Comparison of ENCODE assay signal across 15 cellular contexts in the genomic region with DNA sequence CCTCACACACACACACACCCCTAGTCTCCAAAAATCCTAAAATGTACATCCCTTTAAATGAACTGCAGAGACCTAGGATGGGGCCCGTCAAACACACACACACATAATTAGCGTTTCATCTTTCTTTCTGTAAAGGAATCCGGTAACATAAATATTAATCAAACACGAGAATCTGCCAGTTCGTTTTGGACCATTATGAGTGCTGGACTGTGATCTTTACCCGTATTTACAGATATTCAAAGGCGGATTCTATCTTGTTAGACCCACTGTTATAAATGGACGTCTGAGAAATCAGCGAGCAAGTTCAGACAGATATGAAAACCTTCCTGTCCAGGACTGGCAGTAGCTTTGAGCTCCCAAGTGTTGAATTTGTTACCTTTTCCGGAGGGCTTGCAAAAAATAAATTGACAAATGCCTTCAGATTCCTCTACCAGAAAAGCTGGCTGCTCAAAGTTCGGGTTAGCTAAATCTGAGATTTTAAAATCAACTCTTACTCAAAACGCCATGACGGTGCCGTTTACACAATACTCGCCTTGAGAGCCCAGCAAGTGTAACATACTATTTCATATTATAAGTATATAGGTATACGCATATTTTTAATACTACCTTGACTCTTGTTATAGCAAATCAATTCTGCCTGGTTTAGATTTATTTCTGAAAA. TPM values are rescaled to one million over a fixed set of nuclear protein-coding genes. Genes with fewer than 3 reads are reported as not detected.
DNase-seq lines count a peak whose midpoint lies in the region; ATAC-seq, FAIRE-seq and TF ChIP-seq lines count a peak whose summit lies in the region.
"Had no signal": no experiment of that assay in that cellular context is flagged by ENCODE, and none has a peak within 500 bp of the region (broad histone marks: within the 10 kb centered on the region; RNA-seq: fewer than 3 reads in every experiment).

No MANE protein-coding gene starts in this region.

- H4K5ac ChIP-seq in H1 (ENCODE audit: insufficient read length, low read depth, low read length) = no peak overlapping the region

- no peak for TF ChIP-seq RAD21 in H1 (IDR thresholded peaks at IDR 0.05 in 1 of 2, conservative IDR thresholded peaks at IDR 0.05 in 1 of 2; ENCODE audit: low read depth in 2 of 2, low read length in 2 of 2)

- H3K36me3 Mint-ChIP-seq in CD8-positive, alpha-beta T cell = peaks cover 65% of the 10 kb centered on the region
- H3K36me3 Mint-ChIP-seq in nephron progenitor cell (ENCODE audit: low read depth) = no peaks in the 10 kb centered on the region

- no peak overlapping the region for H3K23ac ChIP-seq in H1 (ENCODE audit: insufficient read length)

- no peak overlapping the region for H4K8ac ChIP-seq in H1 (ENCODE audit: extremely low read depth, insufficient read depth, low read length)

- H3K4me1 Mint-ChIP-seq in CD8-positive, alpha-beta T cell (ENCODE audit: low read depth) = peaks cover 88% of the 10 kb centered on the region
- H3K4me1 Mint-ChIP-seq in nephron progenitor cell = peaks cover 77% of the 10 kb centered on the region

- WGBS in H1 (ENCODE audit: extremely low coverage in 1 of 2, insufficient coverage in 1 of 2, insufficient read length in 1 of 2, insufficient replicate concordance in 2 of 2, low coverage in 1 of 2, low lambda C conversion rate in 2 of 2, missing lambda C conversion rate in 1 of 2), 2 experiments = 80% methylated on average over 16 of the region's 16 CpGs; no CpG with 5 or more reads in 1 of the 2 experiments
- 73 to 92% methylated on average over 16 of the region's 16 CpGs for WGBS in sigmoid colon, 2 donors

- H3K18ac ChIP-seq in H1 (ENCODE audit: extremely low read depth, low read length) = 0 out of 2 replicates have a peak overlapping the region, but pooled peaks have one; percentile 78

- peaks cover 7% of the 10 kb centered on the region for H3K23me2 ChIP-seq in H1 (ENCODE audit: low read depth, low read length)

- H3K4me3 Mint-ChIP-seq in CD8-positive, alpha-beta T cell = peak overlapping the region; percentile 85
- H3K4me3 Mint-ChIP-seq in nephron progenitor cell = peak overlapping the region; percentile 72
- H3K4me3 Mint-ChIP-seq: dendritic cell treated with granulocyte-macrophage colony-stimulating factor and Interleukin-4, amounts not matched to agents 40 ng/mL and 50 ng/mL, for 4 days had no signal

- H3K9ac ChIP-seq in SK-N-MC (ENCODE audit: insufficient read length) = peak overlapping the region; percentile 29
- H3K9ac ChIP-seq in H1 (replicated peaks in 1 of 4; ENCODE audit: extremely low read depth in 1 of 4, low read depth in 3 of 4, low read length in 3 of 4) = no peak overlapping the region; a peak in 1 of 7 replicates
- H3K9ac ChIP-seq: BLaER1 treated with 17β-estradiol and CSF1 and Interleukin-3, amounts not matched to agents 10 nM and 100 nM; KMS-11 had no signal

- peaks cover 85% of the 10 kb centered on the region for H3K4me1 ChIP-seq in CD8-positive, alpha-beta T cell (ENCODE audit: insufficient read depth, low read length)
- H3K4me1 ChIP-seq in H1 (replicated peaks in 1 of 4; ENCODE audit: control insufficient read depth in 3 of 4, insufficient read depth in 4 of 4, low read length in 3 of 4) (peaks cover 21 to 51% (median 46%) of the 10 kb centered on the region in 4 experiments), sigmoid colon (peaks cover 0 to 16% (median 13%) of the 10 kb centered on the region in 4 donors)

- H3K27me3 ChIP-seq in CD8-positive, alpha-beta T cell (ENCODE audit: insufficient read depth, low read length) = no peaks in the 10 kb centered on the region
- peaks cover 0 to 7% (median 3%) of the 10 kb centered on the region in 4 experiments; a peak in 4 of 7 replicates for H3K27me3 ChIP-seq in H1 (replicated peaks in 1 of 4; ENCODE audit: control insufficient read depth in 3 of 4, extremely low read depth in 1 of 4, insufficient read depth in 3 of 4, low read length in 3 of 4)
- peaks cover 22 to 70% (median 32%) of the 10 kb centered on the region in 3 donors for H3K27me3 ChIP-seq in sigmoid colon

- H3K4me2 ChIP-seq in H1 (ENCODE audit: insufficient read depth in 1 of 2, low read depth in 2 of 2, low read length in 2 of 2) = peak overlapping the region; percentile 75 to 87
- H3K4me2 ChIP-seq: KMS-11 had no signal

- POLR2A ChIA-PET in CD8-positive, alpha-beta T cell (lab: Charles Lee) = interaction anchor here (58.6 to 63.2 kb wide), 2 partner anchors 2 to 27 kb away, joined by 2179 read pairs; partner anchors contain the start of gene BCL11B
- POLR2A ChIA-PET in H1 (lab: Charles Lee; ENCODE audit: partially characterized antibody) = interaction anchor here (0.7 to 3.6 kb wide), 12 partner anchors 9 to 85 kb away, joined by 3 to 28 read pairs (median 4); partner anchors contain the start of gene BCL11B

- no peaks in the 10 kb centered on the region for H3K27me3 Mint-ChIP-seq in CD8-positive, alpha-beta T cell (ENCODE audit: low read depth)
- H3K27me3 Mint-ChIP-seq in nephron progenitor cell (ENCODE audit: low read depth, poor library complexity) = peaks cover 95% of the 10 kb centered on the region

- H2BK20ac ChIP-seq in H1 (ENCODE audit: low read length) = no peak overlapping the region

- CTCF ChIA-PET in CD8-positive, alpha-beta T cell (lab: Charles Lee) = interaction anchor here (0.8 to 5.5 kb wide), 10 partner anchors 8 to 1266 kb away, joined by 3 to 40 read pairs (median 4); no protein-coding TSS in a partner anchor
- CTCF ChIA-PET in H1 (lab: Charles Lee; ENCODE audit: partially characterized antibody) = interaction anchor here (1.1 to 2.1 kb wide), 5 partner anchors 12 to 99 kb away, joined by 3 to 9 read pairs (median 4); no protein-coding TSS in a partner anchor

- peaks cover 3 to 4% of the 10 kb centered on the region in 2 experiments for H4K20me1 ChIP-seq in H1 (replicated peaks in 1 of 2; ENCODE audit: control insufficient read depth in 1 of 2, insufficient read depth in 2 of 2, low read length in 2 of 2)

- intact Hi-C loops in CD8-positive, alpha-beta T cell (cut with DNase I, micrococcal nuclease) = loop anchor here in 1 of 2 experiments (1.0 kb wide), 1 partner anchor 14 kb away; no protein-coding TSS in a partner anchor
- intact Hi-C loops in sigmoid colon (cut with DNase I) = no loop called here

- no peak for FAIRE-seq in H1 (lab: Jason Lieb, UNC)
- FAIRE-seq: GM12878 had no signal

- ATAC-seq in CD8-positive, alpha-beta T cell = no peak
- no peak for ATAC-seq in HG03571 (IDR thresholded peaks at IDR 0.05; ENCODE audit: unreplicated experiment)
- no peak for ATAC-seq in HG02938 (IDR thresholded peaks at IDR 0.05; ENCODE audit: unreplicated experiment)
- ATAC-seq: GM12878, PC-3 had no signal

- TF ChIP-seq POLR2A in H1 (IDR thresholded peaks at IDR 0.05; ENCODE audit: control extremely low read depth in 1 of 2, low read depth in 2 of 2, low read length in 2 of 2) (no peak), sigmoid colon (IDR thresholded peaks at IDR 0.05) (no peak)

- peaks cover 9% of the 10 kb centered on the region; the same call in 1 of the 2 replicates for H3K79me1 ChIP-seq in H1 (ENCODE audit: low read depth, low read length)

- no peak for DNase-seq in CD8-positive, alpha-beta T cell
- DNase-seq in SK-N-MC (ENCODE audit: low read depth, low spot score) = no peak
- no peak for DNase-seq in H1 (ENCODE audit: low read depth in 1 of 2, low spot score in 2 of 2)
- no peak for DNase-seq in nephron progenitor cell
- no peak for DNase-seq in sigmoid colon
- DNase-seq: amygdala, NCI-H1436 treated with DMSO at 0.1 percent for 48 hours, NCI-H524 treated with DMSO at 0.1 percent for 48 hours, PC-3 had no signal

- H4K91ac ChIP-seq in H1 (replicated peaks; ENCODE audit: insufficient read length, low read length) = no peak overlapping the region

- H3K36me3 ChIP-seq in CD8-positive, alpha-beta T cell (ENCODE audit: insufficient read depth, low read length) = peaks cover 17% of the 10 kb centered on the region
- H3K36me3 ChIP-seq in SK-N-MC (ENCODE audit: insufficient read depth, low read length) (peaks cover 100% of the 10 kb centered on the region), H1 (ENCODE audit: control insufficient read depth in 2 of 4, insufficient read depth in 4 of 4, low read length in 3 of 4) (no peaks in the 10 kb centered on the region), sigmoid colon (no peaks in the 10 kb centered on the region)

- no peak for TF ChIP-seq CTCF in CD8-positive, alpha-beta T cell (IDR thresholded peaks at IDR 0.05)
- TF ChIP-seq CTCF in H1 (IDR thresholded peaks at IDR 0.05; ENCODE audit: control extremely low read depth in 1 of 3, insufficient read depth in 1 of 3, low read depth in 1 of 3, low read length in 3 of 3) (no peak), nephron progenitor cell (IDR thresholded peaks at IDR 0.05) (no peak), sigmoid colon (IDR thresholded peaks at IDR 0.05) (no peak)

- H2BK15ac ChIP-seq in H1 (ENCODE audit: low read length) = no peak overlapping the region

- H3K14ac ChIP-seq in H1 (ENCODE audit: insufficient read length) = no peak overlapping the region

- H3K56ac ChIP-seq in H1 (replicated peaks; ENCODE audit: insufficient read length, low read depth, low read length) = no peak overlapping the region

- H2BK5ac ChIP-seq in H1 (ENCODE audit: low read depth, low read length) = peak overlapping the region; percentile 54; the same call in 1 of the 2 replicates

- TF ChIP-seq EP300 in H1 (IDR thresholded peaks at IDR 0.05; ENCODE audit: borderline replicate concordance in 1 of 2, low read depth in 2 of 2, low read length in 2 of 2) = no peak
- no peak for TF ChIP-seq EP300 in sigmoid colon (IDR thresholded peaks at IDR 0.05)

- H3K4ac ChIP-seq in H1 (replicated peaks; ENCODE audit: insufficient read length, low read depth, low read length) = no peak overlapping the region

- no peaks in the 10 kb centered on the region for H3K9me3 ChIP-seq in CD8-positive, alpha-beta T cell (ENCODE audit: low read length)
- no peaks in the 10 kb centered on the region for H3K9me3 ChIP-seq in SK-N-MC (ENCODE audit: low read depth, low read length)
- H3K9me3 ChIP-seq in H1 (ENCODE audit: insufficient read depth in 2 of 2, low read depth in 1 of 2, low read length in 1 of 2) = no peaks in the 10 kb centered on the region
- no peaks in the 10 kb centered on the region for H3K9me3 ChIP-seq in sigmoid colon
- H3K9me3 ChIP-seq: BLaER1 treated with 17β-estradiol and CSF1 and Interleukin-3, amounts not matched to agents 10 nM and 100 nM had no signal

- H3K27ac ChIP-seq in CD8-positive, alpha-beta T cell (ENCODE audit: low read depth, low read length) = peak overlapping the region; percentile 79
- H3K27ac ChIP-seq in SK-N-MC (peak overlapping the region; percentile 88), H1 (ENCODE audit: low read depth, low read length) (no peak overlapping the region), sigmoid colon (no peak overlapping the region)
- H3K27ac ChIP-seq: KMS-11 had no signal

- no peak overlapping the region for H2BK120ac ChIP-seq in H1 (replicated peaks; ENCODE audit: low read depth, low read length)

- no peak overlapping the region for H2AK5ac ChIP-seq in H1 (ENCODE audit: low read depth, low read length)

- peak overlapping the region; percentile 62 for H2BK12ac ChIP-seq in H1 (ENCODE audit: low read depth, low read length)

- peak overlapping the region; percentile 99 for H3K27ac Mint-ChIP-seq in CD8-positive, alpha-beta T cell
- H3K27ac Mint-ChIP-seq in nephron progenitor cell = no peak overlapping the region
- H3K27ac Mint-ChIP-seq: dendritic cell treated with granulocyte-macrophage colony-stimulating factor and Interleukin-4, amounts not matched to agents 40 ng/mL and 50 ng/mL, for 4 days had no signal

- H2AFZ ChIP-seq in H1 (ENCODE audit: low read length) = no peak overlapping the region

- H3K79me2 ChIP-seq in H1 (ENCODE audit: control insufficient read depth in 1 of 2, insufficient read depth in 2 of 2, low read length in 2 of 2) = peaks cover 0 to 65% of the 10 kb centered on the region in 2 experiments; a peak in 3 of 4 replicates

- peak overlapping the region; percentile 38 for H3K4me3 ChIP-seq in CD8-positive, alpha-beta T cell (ENCODE audit: low read depth, low read length)
- H3K4me3 ChIP-seq in SK-N-MC = peak overlapping the region; percentile 60
- peak overlapping the region in 1 of 4 experiments; percentile 75; a peak in 2 of 8 replicates for H3K4me3 ChIP-seq in H1 (ENCODE audit: extremely low read depth in 1 of 4, insufficient read depth in 2 of 4, low read depth in 3 of 4, low read length in 4 of 4)
- no peak overlapping the region for H3K4me3 ChIP-seq in sigmoid colon
- H3K4me3 ChIP-seq: BLaER1 treated with 17β-estradiol and CSF1 and Interleukin-3, amounts not matched to agents 10 nM and 100 nM; GM12878 had no signal

- no peaks in the 10 kb centered on the region for H3K9me3 Mint-ChIP-seq in CD8-positive, alpha-beta T cell
- no peaks in the 10 kb centered on the region for H3K9me3 Mint-ChIP-seq in nephron progenitor cell
- H3K9me3 Mint-ChIP-seq: dendritic cell treated with granulocyte-macrophage colony-stimulating factor and Interleukin-4, amounts not matched to agents 40 ng/mL and 50 ng/mL, for 4 days had no signal

RNA-seq across cellular contexts. Expression of gene BCL11B, which starts 27.6 kb away (rescaled TPM):
- 100 to 1,000 TPM; 273 to 284 TPM for total RNA-seq in CD8-positive, alpha-beta T cell
- 5.9 TPM in 2 replicates for total RNA-seq in H1 (2021; fragmentation: NEBNext Ultra II Directional; extraction: Animal tissue kit (Norgen Biotek cat#: 25700))
- polyA plus RNA-seq in H1 (2011; rRNA removed) (0.63 and 0.80 TPM in 2 replicates), sigmoid colon (1 to 10 TPM in 1 of 3 donors, under 1 TPM in 2; 0.23 to 3.5 (median 0.60) TPM)
- 0.85 TPM for polyA plus RNA-seq in H1 (2011; cell fraction: cytosol; rRNA removed)
- 1.5 TPM for polyA plus RNA-seq in H1 (2011; cell fraction: nucleus; rRNA removed)
- polyA plus RNA-seq in H1 (2012, experiment 1 of 2) = 1.1 to 2.2 TPM (median 1.2 TPM) in 4 replicates
- polyA plus RNA-seq in H1 (2012, experiment 2 of 2) = 0.22 TPM
- 2.1 TPM for polyA plus RNA-seq in H1 (2013, experiment 1 of 2)
- polyA plus RNA-seq in H1 (2013, experiment 2 of 2) = 2.1 TPM
- polyA minus RNA-seq in H1 (2011; rRNA and poly(A)+ RNA removed) = 1.7 and 1.9 TPM in 2 replicates
- 3.2 TPM for polyA minus RNA-seq in H1 (2011; cell fraction: cytosol; rRNA and poly(A)+ RNA removed)
- 4.1 TPM for polyA minus RNA-seq in H1 (2011; cell fraction: nucleus; rRNA and poly(A)+ RNA removed)
- under 1 TPM; under 0.01 to 0.28 (median 0.15) TPM for total RNA-seq in sigmoid colon

Comparison
In these comparisons a context has a peak if more than half of its experiments do, and no peak if none do; other contexts are left out.
1. H3K27ac ChIP-seq: peak in CD8-positive, alpha-beta T cell (single experiment) and SK-N-MC (single experiment); none in H1 (single experiment) and sigmoid colon (0 of 4).
2. H3K4me3 ChIP-seq: peak in CD8-positive, alpha-beta T cell (single experiment) and SK-N-MC (single experiment); none in sigmoid colon (0 of 4).
3. RNA of gene BCL11B, which starts 27.6 kb away (total RNA-seq): 273 to 284 TPM in CD8-positive, alpha-beta T cell; 5.9 TPM in H1 and under 0.01 to 0.28 TPM in sigmoid colon; every median in the first group is over 10 times any median in the second.